Comparison of ENCODE assay signal across 23 cellular contexts in genomic region chr18:49698596-49699025, GRCh38.
"Had no signal": no experiment of that assay in that cellular context is flagged by ENCODE, and none has a peak within 500 bp of the region (broad histone marks: within the 10 kb centered on the region; RNA-seq: fewer than 3 reads in every experiment).

No MANE protein-coding gene starts in this region.

- H3K9me3 ChIP-seq: ascending aorta, MG63, SJSA1 had no signal

- H3K4me1 ChIP-seq: ascending aorta had no signal

- DNase-seq: activated CD4-positive, alpha-beta T cell treated with anti-CD3 and anti-CD28 coated beads for 48 hours; activated CD4-positive, alpha-beta T cell treated with anti-CD3 and anti-CD28 coated beads, Interleukin-2, amount 50 U/mL, for 4 hours; activated CD4-positive, CD25-positive, alpha-beta regulatory T cell treated with anti-CD3 and anti-CD28 coated beads, Interleukin-2, amount 50 U/mL, for 72 hours; activated CD8-positive, alpha-beta memory T cell treated with anti-CD3 and anti-CD28 coated beads, Interleukin-2, amount 50 U/mL, for 48 hours; activated CD8-positive, alpha-beta T cell treated with anti-CD3 and anti-CD28 coated beads, Interleukin-2, amount 10 ng/mL, durations not matched to agents 7 days and 5 days; activated naive CD8-positive, alpha-beta T cell treated with anti-CD3 and anti-CD28 coated beads, Interleukin-2, amount 50 U/mL, for 24 hours; activated T-cell treated with anti-CD3 and anti-CD28 coated beads, Interleukin-2, amount 50 U/mL, for 1 hour; amniotic stem cell; MV-4-11; NCI-H1092 treated with DMSO at 0.1 percent for 48 hours; NCI-H1417 treated with DMSO at 0.1 percent for 48 hours; NCI-H1694; NCI-H2029; NCI-H446; NCI-H524; SHP77; T-helper 17 cell; T-helper 9 cell had no signal

- H3K27me3 ChIP-seq: ascending aorta, MG63, SJSA1 had no signal

- FAIRE-seq: RCC 7860 had no signal

- ATAC-seq: activated CD8-positive, alpha-beta T cell treated with anti-CD3 and anti-CD28 coated beads, Interleukin-2, amount 10 ng/mL, durations not matched to agents 7 days and 5 days; activated naive CD4-positive, alpha-beta T cell treated with anti-CD3 and anti-CD28 coated beads, Interleukin-2, amount 50 U/mL, for 72 hours; activated naive CD8-positive, alpha-beta T cell treated with anti-CD3 and anti-CD28 coated beads, Interleukin-2, amount 50 U/mL, for 24 hours; T-helper 17 cell had no signal

- H3K27ac ChIP-seq: SJSA1 had no signal

- H3K36me3 ChIP-seq: ascending aorta, MG63, SJSA1 had no signal

- H3K4me3 ChIP-seq: ascending aorta, MG63, SJSA1 had no signal
